In genomic region chr10:1270490-1270889, GRCh38 we compare ENCODE assay signal across 36 cellular contexts.
"Had no signal": no experiment of that assay in that cellular context is flagged by ENCODE, and none has a peak within 500 bp of the region (broad histone marks: within the 10 kb centered on the region; RNA-seq: fewer than 3 reads in every experiment).

No MANE protein-coding gene starts in this region.

- H3K9me3 ChIP-seq: adrenal gland, body of pancreas, breast epithelium had no signal

- ATAC-seq: activated CD4-positive, alpha-beta T cell treated with anti-CD3 and anti-CD28 coated beads for 36 hours; activated CD8-positive, alpha-beta T cell treated with anti-CD3 and anti-CD28 coated beads for 36 hours; activated naive CD4-positive, alpha-beta T cell treated with anti-CD3 and anti-CD28 coated beads, Interleukin-2, amount 50 U/mL, for 72 hours; activated T-cell treated with anti-CD3 and anti-CD28 coated beads, Interleukin-2, amount 50 U/mL, for 72 hours; activated T-helper 17 cell treated with anti-CD3 and anti-CD28 coated beads, Interleukin-2, amount 50 U/mL, for 72 hours; body of pancreas had no signal

- H3K4me1 ChIP-seq: adrenal gland, body of pancreas, breast epithelium had no signal

- H3K36me3 Mint-ChIP-seq: activated CD4-positive, alpha-beta memory T cell treated with anti-CD3 and anti-CD28 coated beads for 36 hours; activated naive CD4-positive, alpha-beta T cell treated with anti-CD3 and anti-CD28 coated beads, Interleukin-2, amount 50 U/mL, for 72 hours; activated naive CD8-positive, alpha-beta T cell treated with anti-CD3 and anti-CD28 coated beads for 36 hours had no signal

- H3K36me3 ChIP-seq: adrenal gland, brain microvascular endothelial cell, breast epithelium had no signal

- H3K4me3 ChIP-seq: adrenal gland, body of pancreas, breast epithelium had no signal

- H3K27ac Mint-ChIP-seq: activated B cell treated with CpG ODN at 0.5 μM for 24 hours; activated CD4-positive, alpha-beta memory T cell treated with anti-CD3 and anti-CD28 coated beads for 36 hours; activated CD4-positive, alpha-beta T cell treated with anti-CD3 and anti-CD28 coated beads for 36 hours; activated CD8-positive, alpha-beta T cell treated with anti-CD3 and anti-CD28 coated beads for 36 hours; activated naive CD4-positive, alpha-beta T cell treated with anti-CD3 and anti-CD28 coated beads for 36 hours; activated naive CD4-positive, alpha-beta T cell treated with anti-CD3 and anti-CD28 coated beads, Interleukin-2, amount 50 U/mL, for 72 hours; activated naive CD8-positive, alpha-beta T cell treated with anti-CD3 and anti-CD28 coated beads for 36 hours; activated T-cell treated with anti-CD3 and anti-CD28 coated beads, Interleukin-2, amount 50 U/mL, for 72 hours; activated T-helper 1 cell treated with anti-CD3 and anti-CD28 coated beads, Interleukin-12 subunit alpha, Interleukin-12 subunit beta, Interleukin-2, Interleukin-4 antibody, amounts not matched to agents 30 ng/mL and 10 ng/mL and 1 ng/mL, durations not matched to agents 14 hours and 24 hours and 36 hours; activated T-helper 17 cell treated with anti-CD3 and anti-CD28 coated beads, Interleukin-2, amount 50 U/mL, for 72 hours; T-helper 1 cell treated with Interleukin-12 subunit alpha and Interleukin-12 subunit beta and Interleukin-4 antibody, amounts not matched to agents 30 μg/mL and 1 μg/mL, for 36 hours; T-helper 2 cell treated with Interferon-gamma antibody and Interleukin-4, amounts not matched to agents 5 μg/mL and 100 μg/mL, for 36 hours had no signal

- H3K4me1 Mint-ChIP-seq: activated B cell treated with CpG ODN at 0.5 μM for 24 hours; activated CD4-positive, alpha-beta T cell treated with anti-CD3 and anti-CD28 coated beads for 36 hours; activated CD4-positive, alpha-beta T cell treated with anti-CD3 and anti-CD28 coated beads, Interleukin-2, amount 10 ng/mL, durations not matched to agents 7 days and 5 days; activated naive CD8-positive, alpha-beta T cell treated with anti-CD3 and anti-CD28 coated beads for 36 hours; activated T-helper 17 cell treated with anti-CD3 and anti-CD28 coated beads, Interleukin-2, amount 50 U/mL, for 72 hours had no signal

- H3K27me3 Mint-ChIP-seq: activated B cell treated with CpG ODN at 0.5 μM for 24 hours; activated CD4-positive, alpha-beta memory T cell treated with anti-CD3 and anti-CD28 coated beads for 36 hours; activated CD4-positive, alpha-beta T cell treated with anti-CD3 and anti-CD28 coated beads for 36 hours; activated CD4-positive, alpha-beta T cell treated with anti-CD3 and anti-CD28 coated beads, Interleukin-2, amount 10 ng/mL, durations not matched to agents 7 days and 5 days; activated CD8-positive, alpha-beta T cell treated with anti-CD3 and anti-CD28 coated beads for 36 hours; activated naive CD8-positive, alpha-beta T cell treated with anti-CD3 and anti-CD28 coated beads for 36 hours had no signal

- DNase-seq: activated B cell treated with CpG ODN at 0.5 μM for 24 hours; activated CD4-positive, alpha-beta memory T cell treated with anti-CD3 and anti-CD28 coated beads for 36 hours; activated CD4-positive, alpha-beta T cell treated with anti-CD3 and anti-CD28 coated beads for 36 hours; activated CD4-positive, alpha-beta T cell treated with anti-CD3 and anti-CD28 coated beads for 48 hours; activated CD4-positive, alpha-beta T cell treated with anti-CD3 and anti-CD28 coated beads, Interleukin-2, amount 10 ng/mL, durations not matched to agents 7 days and 5 days; activated CD4-positive, alpha-beta T cell treated with anti-CD3 and anti-CD28 coated beads, Interleukin-2, amount 50 U/mL, for 4 hours; activated CD4-positive, CD25-positive, alpha-beta regulatory T cell treated with anti-CD3 and anti-CD28 coated beads, Interleukin-2, amount 50 U/mL, for 72 hours; activated CD8-positive, alpha-beta memory T cell treated with anti-CD3 and anti-CD28 coated beads, Interleukin-2, amount 50 U/mL, for 4 hours; activated CD8-positive, alpha-beta T cell treated with anti-CD3 and anti-CD28 coated beads for 36 hours; activated effector memory CD4-positive, alpha-beta T cell treated with anti-CD3 and anti-CD28 coated beads, Interleukin-2, amount 50 U/mL, for 16 hours; activated gamma-delta T cell treated with Interleukin-2 at 50 U/mL for 16 hours; activated naive CD4-positive, alpha-beta T cell; activated naive CD4-positive, alpha-beta T cell treated with anti-CD3 and anti-CD28 coated beads for 36 hours; activated naive CD4-positive, alpha-beta T cell treated with anti-CD3 and anti-CD28 coated beads, Interleukin-2, amount 50 U/mL, for 16 hours; activated naive CD8-positive, alpha-beta T cell treated with anti-CD3 and anti-CD28 coated beads for 36 hours; activated T-cell treated with anti-CD3 and anti-CD28 coated beads for 4 hours; activated T-cell treated with anti-CD3 and anti-CD28 coated beads, Interleukin-2, amount 50 U/mL, for 1 hour; activated T-cell treated with anti-CD3 and anti-CD28 coated beads, Interleukin-2, amount 50 U/mL, for 4 hours; activated T-cell treated with anti-CD3 and anti-CD28 coated beads, Interleukin-2, amount 50 U/mL, for 72 hours; adrenal gland; amniotic stem cell; aorta; body of pancreas; brain microvascular endothelial cell; central memory CD4-positive, alpha-beta T cell; SW 1271; T-helper 1 cell; T-helper 2 cell; T-helper 9 cell had no signal

- H3K9me3 Mint-ChIP-seq: activated B cell treated with CpG ODN at 0.5 μM for 24 hours; activated CD4-positive, alpha-beta memory T cell treated with anti-CD3 and anti-CD28 coated beads for 36 hours; activated CD4-positive, alpha-beta T cell treated with anti-CD3 and anti-CD28 coated beads, Interleukin-2, amount 10 ng/mL, durations not matched to agents 7 days and 5 days; activated CD8-positive, alpha-beta T cell treated with anti-CD3 and anti-CD28 coated beads for 36 hours; activated naive CD4-positive, alpha-beta T cell treated with anti-CD3 and anti-CD28 coated beads for 36 hours; activated naive CD4-positive, alpha-beta T cell treated with anti-CD3 and anti-CD28 coated beads, Interleukin-2, amount 50 U/mL, for 72 hours; activated naive CD8-positive, alpha-beta T cell treated with anti-CD3 and anti-CD28 coated beads for 36 hours; activated T-cell treated with anti-CD3 and anti-CD28 coated beads, Interleukin-2, amount 50 U/mL, for 4 hours; activated T-cell treated with anti-CD3 and anti-CD28 coated beads, Interleukin-2, amount 50 U/mL, for 72 hours; activated T-helper 1 cell treated with anti-CD3 and anti-CD28 coated beads, Interleukin-12 subunit alpha, Interleukin-12 subunit beta, Interleukin-2, Interleukin-4 antibody, amounts not matched to agents 30 ng/mL and 10 ng/mL and 1 ng/mL, durations not matched to agents 14 hours and 24 hours and 36 hours; activated T-helper 17 cell treated with anti-CD3 and anti-CD28 coated beads, Interleukin-2, amount 50 U/mL, for 72 hours; T-helper 1 cell treated with Interleukin-12 subunit alpha and Interleukin-12 subunit beta and Interleukin-4 antibody, amounts not matched to agents 30 μg/mL and 1 μg/mL, for 36 hours; T-helper 2 cell treated with Interferon-gamma antibody and Interleukin-4, amounts not matched to agents 5 μg/mL and 100 μg/mL, for 36 hours had no signal

- H3K27ac ChIP-seq: adrenal gland, body of pancreas, brain microvascular endothelial cell, breast epithelium, VCaP had no signal

- H3K27me3 ChIP-seq: adrenal gland, body of pancreas, brain microvascular endothelial cell, breast epithelium had no signal

- H3K4me3 Mint-ChIP-seq: activated B cell treated with CpG ODN at 0.5 μM for 24 hours; activated CD4-positive, alpha-beta memory T cell treated with anti-CD3 and anti-CD28 coated beads for 36 hours; activated CD4-positive, alpha-beta T cell treated with anti-CD3 and anti-CD28 coated beads for 36 hours; activated CD4-positive, alpha-beta T cell treated with anti-CD3 and anti-CD28 coated beads, Interleukin-2, amount 10 ng/mL, durations not matched to agents 7 days and 5 days; activated CD8-positive, alpha-beta T cell treated with anti-CD3 and anti-CD28 coated beads for 36 hours; activated naive CD4-positive, alpha-beta T cell treated with anti-CD3 and anti-CD28 coated beads for 36 hours; activated naive CD8-positive, alpha-beta T cell treated with anti-CD3 and anti-CD28 coated beads for 36 hours; activated T-cell treated with anti-CD3 and anti-CD28 coated beads, Interleukin-2, amount 50 U/mL, for 4 hours; activated T-cell treated with anti-CD3 and anti-CD28 coated beads, Interleukin-2, amount 50 U/mL, for 72 hours; activated T-helper 1 cell treated with anti-CD3 and anti-CD28 coated beads, Interleukin-12 subunit alpha, Interleukin-12 subunit beta, Interleukin-2, Interleukin-4 antibody, amounts not matched to agents 30 ng/mL and 10 ng/mL and 1 ng/mL, durations not matched to agents 14 hours and 24 hours and 36 hours; activated T-helper 17 cell treated with anti-CD3 and anti-CD28 coated beads, Interleukin-2, amount 50 U/mL, for 72 hours; T-helper 1 cell treated with Interleukin-12 subunit alpha and Interleukin-12 subunit beta and Interleukin-4 antibody, amounts not matched to agents 30 μg/mL and 1 μg/mL, for 36 hours; T-helper 2 cell treated with Interferon-gamma antibody and Interleukin-4, amounts not matched to agents 5 μg/mL and 100 μg/mL, for 36 hours had no signal
